In the genomic region with DNA sequence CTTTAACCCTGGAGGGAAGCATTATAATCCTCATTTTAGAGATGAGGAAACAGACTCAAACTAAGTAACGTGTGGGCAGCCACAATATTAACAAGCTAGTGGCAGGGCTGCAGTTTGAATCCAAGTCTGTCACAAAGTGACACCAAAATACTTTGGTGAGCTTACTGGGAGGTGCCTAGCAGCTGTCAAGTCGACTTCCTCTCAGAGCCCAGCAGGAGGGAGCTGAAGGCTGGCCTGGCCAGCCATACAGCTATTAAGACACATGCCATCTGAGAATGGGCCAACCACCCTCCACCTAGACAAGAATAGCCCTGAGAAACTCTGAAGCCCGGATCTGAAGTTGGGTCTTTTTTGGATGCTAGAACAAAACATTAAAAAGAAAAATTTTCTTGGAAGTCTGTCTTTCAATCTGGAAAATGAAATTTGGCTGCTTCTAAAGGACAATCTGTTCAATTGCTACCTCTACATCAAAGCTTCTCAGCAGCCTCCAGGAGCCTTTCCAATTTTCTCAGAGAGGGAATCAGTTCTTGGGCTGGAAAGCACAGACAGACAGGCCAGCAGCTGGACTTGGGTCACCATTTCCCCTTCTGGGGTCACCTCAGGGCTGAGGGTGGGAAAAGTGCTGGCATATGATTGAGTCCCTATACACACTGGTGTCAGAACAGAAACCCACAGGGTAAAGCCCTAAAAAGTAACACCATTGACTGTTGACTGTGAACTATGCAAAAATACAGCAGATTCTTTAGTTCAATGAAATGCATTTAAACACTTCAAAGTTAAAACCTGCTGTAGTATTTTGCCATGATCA, we compare ENCODE assay signal across 16 cellular contexts. TPM values are rescaled to one million over a fixed set of nuclear protein-coding genes. Genes with fewer than 3 reads are reported as not detected.
A peak's percentile ranks its signal among the peaks of the same experiment; 100 is the strongest.
DNase-seq lines count a peak whose midpoint lies in the region; ATAC-seq, FAIRE-seq and TF ChIP-seq lines count a peak whose summit lies in the region.
"Had no signal": no experiment of that assay in that cellular context is flagged by ENCODE, and none has a peak within 500 bp of the region (broad histone marks: within the 10 kb centered on the region; RNA-seq: fewer than 3 reads in every experiment).

No MANE protein-coding gene starts in this region.

- peaks cover 15% of the 10 kb centered on the region for H3K4me1 Mint-ChIP-seq in T-helper 17 cell

- peaks cover 12% of the 10 kb centered on the region for H3K36me3 Mint-ChIP-seq in T-helper 17 cell (ENCODE audit: low read depth)

- TF ChIP-seq CTCF in heart right ventricle (IDR thresholded peaks at IDR 0.05), result no peak
- no peak for TF ChIP-seq CTCF in right lobe of liver (IDR thresholded peaks at IDR 0.05)

- peak; percentile 14 for DNase-seq in NCI-H146 (lab: John Stamatoyannopoulos, UW)
- DNase-seq in NCI-H146 treated with DMSO at 0.1 percent for 48 hours (lab: John Stamatoyannopoulos, UW; ENCODE audit: unreplicated experiment), result no peak
- DNase-seq in T-helper 17 cell, result no peak
- peak; percentile 23 to 41 for DNase-seq in heart right ventricle
- DNase-seq in putamen (ENCODE audit: low spot score), result peak; percentile 62
- no peak for DNase-seq in urothelium cell line (ENCODE audit: low spot score)
- DNase-seq in kidney glomerular epithelial cell (lab: John Stamatoyannopoulos, UW), result no peak
- DNase-seq in right lobe of liver, result no peak
- DNase-seq: 8988T; activated T-cell treated with anti-CD3 and anti-CD28 coated beads, Interleukin-2, amount 50 U/mL, for 4 hours; NCI-H187; Peyer's patch had no signal

- H3K4me3 Mint-ChIP-seq in T-helper 17 cell, result no peak overlapping the region
- H3K4me3 Mint-ChIP-seq: activated T-cell treated with anti-CD3 and anti-CD28 coated beads, Interleukin-2, amount 50 U/mL, for 4 hours had no signal

- peak overlapping the region; percentile 14 for H3K27ac Mint-ChIP-seq in T-helper 17 cell
- H3K27ac Mint-ChIP-seq: progenitor cell of endocrine pancreas had no signal

- WGBS in heart right ventricle, 2 donors, result 17 to 24% methylated on average over 3 of the region's 3 CpGs
- WGBS in right lobe of liver (ENCODE audit: insufficient coverage, low coverage, low lambda C conversion rate, missing lambda C conversion rate), result 52% methylated on average over 3 of the region's 3 CpGs

- H3K27me3 Mint-ChIP-seq in T-helper 17 cell, result no peaks in the 10 kb centered on the region
- H3K27me3 Mint-ChIP-seq: progenitor cell of endocrine pancreas had no signal

- no peak for FAIRE-seq in urothelium cell line (lab: Jason Lieb, UNC)

- ATAC-seq in T-helper 17 cell, result no peak
- peak; percentile 69 to 97 (median 93) for ATAC-seq in heart right ventricle
- no peak for ATAC-seq in right lobe of liver
- ATAC-seq: activated T-cell treated with anti-CD3 and anti-CD28 coated beads, Interleukin-2, amount 50 U/mL, for 4 hours; esophagus mucosa had no signal

- H3K4me3 ChIP-seq in heart right ventricle (no peak overlapping the region), right lobe of liver (no peak overlapping the region)
- H3K4me3 ChIP-seq: breast epithelium, Peyer's patch had no signal

- H3K4me1 ChIP-seq in heart right ventricle (peaks cover 8 to 28% (median 21%) of the 10 kb centered on the region in 9 donors), right lobe of liver (no peaks in the 10 kb centered on the region)
- H3K4me1 ChIP-seq: breast epithelium, Peyer's patch had no signal

- peak overlapping the region in 8 of 10 donors; percentile 22 to 55 (median 36) for H3K27ac ChIP-seq in heart right ventricle
- H3K27ac ChIP-seq in right lobe of liver, result no peak overlapping the region
- H3K27ac ChIP-seq: breast epithelium, Peyer's patch, VCaP had no signal

- intact Hi-C loops in heart right ventricle (cut with DNase I), result loop anchor here in 1 of 10 donors (5.0 kb wide), 1 partner anchor 857 kb away; no protein-coding TSS in a partner anchor
- intact Hi-C loops in right lobe of liver (cut with DNase I), result no loop called here

- no peaks in the 10 kb centered on the region for H3K27me3 ChIP-seq in heart right ventricle
- H3K27me3 ChIP-seq in right lobe of liver, result no peaks in the 10 kb centered on the region
- H3K27me3 ChIP-seq: breast epithelium, Peyer's patch had no signal

- no peaks in the 10 kb centered on the region for H3K9me3 ChIP-seq in T-helper 17 cell (ENCODE audit: control insufficient read depth, low read length, poor library complexity, severe bottlenecking)
- no peaks in the 10 kb centered on the region for H3K9me3 ChIP-seq in heart right ventricle
- H3K9me3 ChIP-seq in right lobe of liver, result no peaks in the 10 kb centered on the region
- H3K9me3 ChIP-seq: breast epithelium, Peyer's patch had no signal

- H3K36me3 ChIP-seq in heart right ventricle, result peaks cover 0 to 80% (median 12%) of the 10 kb centered on the region in 9 donors
- H3K36me3 ChIP-seq in right lobe of liver, result peaks cover 0 to 25% (median 10%) of the 10 kb centered on the region in 4 donors
- H3K36me3 ChIP-seq: breast epithelium had no signal

- no peak for TF ChIP-seq POLR2A in right lobe of liver (IDR thresholded peaks at IDR 0.05)

RNA-seq across cellular contexts. Expression of gene UQCC1, which starts 43.0 kb away (rescaled TPM):
- total RNA-seq in T-helper 17 cell (10 to 100 TPM; 24.9 to 32.0 TPM), heart right ventricle (100 to 1,000 TPM in 9 of 10 donors, 10 to 100 TPM in 1; 74.0 to 136 (median 123) TPM), right lobe of liver (10 to 100 TPM; 22.7 to 41.2 (median 35.0) TPM)
- polyA plus RNA-seq in heart right ventricle, result 10 to 100 TPM; 48.9 to 75.8 TPM

Comparison
In these comparisons a context has a peak if more than half of its experiments do, and no peak if none do; other contexts are left out.
1. DNase-seq: peak in NCI-H146 (single experiment), heart right ventricle (2 of 2) and putamen (single experiment); none in NCI-H146 treated with DMSO at 0.1 percent for 48 hours (single experiment), T-helper 17 cell (0 of 3), urothelium cell line (single experiment), kidney glomerular epithelial cell (single experiment) and right lobe of liver (0 of 3).
2. ATAC-seq: peak in heart right ventricle (8 of 8); none in T-helper 17 cell (single experiment) and right lobe of liver (0 of 4).
3. H3K27ac ChIP-seq: peak in heart right ventricle (8 of 10); none in right lobe of liver (0 of 3).